ENCODE assay signal across 17 cellular contexts in the genomic region with DNA sequence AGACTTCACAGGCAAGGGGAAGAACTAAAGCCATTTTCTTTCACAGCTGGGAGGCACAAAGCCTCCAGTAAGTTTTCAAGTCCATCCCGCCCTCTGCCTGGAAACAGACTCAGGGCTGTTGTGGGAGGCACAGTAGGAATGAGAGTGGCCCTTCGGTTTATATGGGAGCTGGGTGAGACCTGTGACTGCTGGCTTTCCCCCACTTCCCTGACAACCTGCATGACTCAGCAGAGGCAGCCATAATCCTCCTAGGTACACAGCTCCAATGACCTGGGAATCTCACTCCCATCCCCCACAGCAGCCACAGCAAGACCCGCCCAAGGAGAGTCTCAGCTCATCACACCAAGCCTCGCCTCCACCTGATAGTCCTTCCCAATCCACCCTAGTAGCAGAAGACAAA. TPM values are rescaled to one million over a fixed set of nuclear protein-coding genes. Genes with fewer than 3 reads are reported as not detected.
DNase-seq lines count a peak whose midpoint lies in the region; ATAC-seq, FAIRE-seq and TF ChIP-seq lines count a peak whose summit lies in the region.
"Had no signal": no experiment of that assay in that cellular context is flagged by ENCODE, and none has a peak within 500 bp of the region (broad histone marks: within the 10 kb centered on the region; RNA-seq: fewer than 3 reads in every experiment).

No MANE protein-coding gene starts in this region.

- no peak for TF ChIP-seq CTCF in A549 (IDR thresholded peaks at IDR 0.05)
- no peak for TF ChIP-seq CTCF in foreskin keratinocyte (conservative IDR thresholded peaks at IDR 0.05)
- TF ChIP-seq CTCF in mesothelial cell of epicardium (IDR thresholded peaks at IDR 0.05; ENCODE audit: unreplicated experiment) = no peak
- TF ChIP-seq CTCF in BE2C (IDR thresholded peaks at IDR 0.05; ENCODE audit: low read depth, low read length) = no peak

- peaks cover 2% of the 10 kb centered on the region for H3K36me3 Mint-ChIP-seq in mesothelial cell of epicardium

- FAIRE-seq in A549 (lab: Jason Lieb, UNC) = no peak

- POLR2A ChIA-PET in A549 (lab: Yijun Ruan, JAX) = no interaction called here

- H3K27me3 ChIP-seq in BLaER1 treated with 17β-estradiol and CSF1 and Interleukin-3, amounts not matched to agents 10 nM and 100 nM = no peaks in the 10 kb centered on the region
- H3K27me3 ChIP-seq in foreskin keratinocyte (no peaks in the 10 kb centered on the region), BE2C (no peaks in the 10 kb centered on the region; the same call in 1 of the 2 replicates)
- H3K27me3 ChIP-seq: adrenal gland had no signal

- CTCF ChIA-PET in A549 (lab: Yijun Ruan, JAX) = interaction anchor here (1.3 to 2.0 kb wide), 3 partner anchors 14 to 100 kb away, joined by 3 to 6 read pairs (median 4); no protein-coding TSS in a partner anchor

- no peak for TF ChIP-seq POLR2A in A549 (IDR thresholded peaks at IDR 0.05; ENCODE audit: low read length)

- TF ChIP-seq EP300 in A549 (IDR thresholded peaks at IDR 0.05) = no peak

- no peaks in the 10 kb centered on the region for H3K36me3 ChIP-seq in BLaER1 treated with 17β-estradiol and CSF1 and Interleukin-3, amounts not matched to agents 10 nM and 100 nM
- H3K36me3 ChIP-seq in BE2C = no peaks in the 10 kb centered on the region
- H3K36me3 ChIP-seq: adrenal gland, heart right ventricle, prostate gland, thoracic aorta had no signal

- peaks cover 29% of the 10 kb centered on the region for H3K27me3 Mint-ChIP-seq in mesothelial cell of epicardium (ENCODE audit: low read depth)

- no peak for TF ChIP-seq RAD21 in A549 (conservative IDR thresholded peaks at IDR 0.05 in 1 of 2, IDR thresholded peaks at IDR 0.05 in 1 of 2)

- no peak overlapping the region for H3K9ac ChIP-seq in BLaER1 treated with 17β-estradiol and CSF1 and Interleukin-3, amounts not matched to agents 10 nM and 100 nM

- ATAC-seq in A549 (no peak), foreskin keratinocyte (peak; percentile 44)
- ATAC-seq: heart right ventricle had no signal

- WGBS in A549 (ENCODE audit: missing lambda C conversion rate) = 79% methylated on average over 4 of the region's 4 CpGs

- DNase-seq in A549 (ENCODE audit: low read depth in 1 of 2, low spot score in 1 of 2) (no peak), SW480 (ENCODE audit: low spot score) (peak; percentile 49), foreskin keratinocyte (no peak), mesothelial cell of epicardium (ENCODE audit: low spot score in 2 of 2, unreplicated experiment in 2 of 2) (no peak), BE2C (no peak), NCI-H2227 treated with DMSO at 0.1 percent for 48 hours (lab: John Stamatoyannopoulos, UW) (no peak)
- DNase-seq: activated CD8-positive, alpha-beta memory T cell treated with anti-CD3 and anti-CD28 coated beads for 24 hours; adrenal gland; cerebellar nuclear complex; erythroblast; heart right ventricle; NCI-H1930; Right ventricle myocardium superior; stimulated activated CD4-positive, alpha-beta T cell treated with anti-CD3 and anti-CD28 coated beads, Interleukin-15, amount 100 ng/mL, for 24 hours had no signal

- H3K9me3 ChIP-seq in A549 (no peaks in the 10 kb centered on the region), BE2C (no peaks in the 10 kb centered on the region)
- peaks cover 12 to 46% (median 34%) of the 10 kb centered on the region in 11 experiments; a peak in 21 of 22 replicates for H3K9me3 ChIP-seq in BLaER1 treated with 17β-estradiol and CSF1 and Interleukin-3, amounts not matched to agents 10 nM and 100 nM (replicated peaks in 1 of 11)
- H3K9me3 ChIP-seq: adrenal gland, prostate gland, thoracic aorta had no signal

- H3K4me3 ChIP-seq in A549 (no peak overlapping the region), BE2C (ENCODE audit: low read depth, low read length) (no peak overlapping the region)
- H3K4me3 ChIP-seq in BLaER1 treated with 17β-estradiol and CSF1 and Interleukin-3, amounts not matched to agents 10 nM and 100 nM = no peak overlapping the region
- H3K4me3 ChIP-seq: adrenal gland, heart right ventricle, prostate gland, thoracic aorta had no signal

- H3K9me3 Mint-ChIP-seq in mesothelial cell of epicardium = peaks cover 53% of the 10 kb centered on the region

- H4K20me1 ChIP-seq in BLaER1 treated with 17β-estradiol and CSF1 and Interleukin-3, amounts not matched to agents 10 nM and 100 nM = no peaks in the 10 kb centered on the region

- 0 out of 6 replicates have a peak overlapping the region, but pooled peaks of 1 of the 2 experiments have one; percentile 35 for H3K27ac ChIP-seq in A549
- H3K27ac ChIP-seq in BLaER1 treated with 17β-estradiol and CSF1 and Interleukin-3, amounts not matched to agents 10 nM and 100 nM = no peak overlapping the region
- no peak overlapping the region for H3K27ac ChIP-seq in foreskin keratinocyte
- H3K27ac ChIP-seq: adrenal gland, heart right ventricle, prostate gland, thoracic aorta had no signal

- H3K4me2 ChIP-seq in A549 = peak overlapping the region; percentile 21; the same call in 1 of the 3 replicates
- H3K4me2 ChIP-seq in BLaER1 treated with 17β-estradiol and CSF1 and Interleukin-3, amounts not matched to agents 10 nM and 100 nM = peak overlapping the region in 8 of 11 experiments; percentile 38 to 65 (median 52); a peak in 14 of 22 replicates

- H3K4me1 ChIP-seq in A549 = peaks cover 4% of the 10 kb centered on the region; the same call in 1 of the 3 replicates
- H3K4me1 ChIP-seq in BLaER1 treated with 17β-estradiol and CSF1 and Interleukin-3, amounts not matched to agents 10 nM and 100 nM = peaks cover 0 to 11% (median 9%) of the 10 kb centered on the region in 10 experiments; a peak in 13 of 20 replicates
- peaks cover 5% of the 10 kb centered on the region for H3K4me1 ChIP-seq in foreskin keratinocyte
- no peaks in the 10 kb centered on the region for H3K4me1 ChIP-seq in BE2C
- H3K4me1 ChIP-seq: adrenal gland, heart right ventricle, prostate gland had no signal

- H3K4me1 Mint-ChIP-seq in mesothelial cell of epicardium = no peaks in the 10 kb centered on the region

- no peak overlapping the region for H3K27ac Mint-ChIP-seq in mesothelial cell of epicardium

- no peak overlapping the region for H3K4me3 Mint-ChIP-seq in mesothelial cell of epicardium

TF ChIP-seq in A549, 52 proteins besides CTCF, POLR2A, EP300 and RAD21:
- TF ChIP-seq BHLHE40 (IDR thresholded peaks at IDR 0.05; ENCODE audit: low read depth, low read length) (no peak), JUNB (IDR thresholded peaks at IDR 0.05) (no peak), ZC3H11A (IDR thresholded peaks at IDR 0.05) (no peak), ATOH8 (CRISPR knock-in tag; IDR thresholded peaks at IDR 0.05; ENCODE audit: low read depth) (no peak), FOXS1 (CRISPR knock-in tag; IDR thresholded peaks at IDR 0.05) (no peak), RFX5 (IDR thresholded peaks at IDR 0.05) (no peak), POLR2AphosphoS2 (conservative IDR thresholded peaks at IDR 0.05; ENCODE audit: low read length) (no peak), PHF8 (IDR thresholded peaks at IDR 0.05; ENCODE audit: borderline replicate concordance, low read depth) (no peak), HDAC2 (IDR thresholded peaks at IDR 0.05) (no peak), ZFP36 (IDR thresholded peaks at IDR 0.05; ENCODE audit: borderline replicate concordance, partially characterized antibody) (no peak), FOSB (CRISPR knock-in tag; IDR thresholded peaks at IDR 0.05) (no peak), RARB (CRISPR knock-in tag; IDR thresholded peaks at IDR 0.05) (no peak), MAFK (IDR thresholded peaks at IDR 0.05; ENCODE audit: partially characterized antibody) (no peak), EHF (CRISPR knock-in tag; IDR thresholded peaks at IDR 0.05) (no peak), SMC3 (IDR thresholded peaks at IDR 0.05) (no peak), CHD2 (IDR thresholded peaks at IDR 0.05; ENCODE audit: low read length, partially characterized antibody) (no peak), NFE2L2 (conservative IDR thresholded peaks at IDR 0.05; ENCODE audit: low read length) (no peak)
- TF ChIP-seq, protein P1, sequence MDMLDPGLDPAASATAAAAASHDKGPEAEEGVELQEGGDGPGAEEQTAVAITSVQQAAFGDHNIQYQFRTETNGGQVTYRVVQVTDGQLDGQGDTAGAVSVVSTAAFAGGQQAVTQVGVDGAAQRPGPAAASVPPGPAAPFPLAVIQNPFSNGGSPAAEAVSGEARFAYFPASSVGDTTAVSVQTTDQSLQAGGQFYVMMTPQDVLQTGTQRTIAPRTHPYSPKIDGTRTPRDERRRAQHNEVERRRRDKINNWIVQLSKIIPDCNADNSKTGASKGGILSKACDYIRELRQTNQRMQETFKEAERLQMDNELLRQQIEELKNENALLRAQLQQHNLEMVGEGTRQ (IDR thresholded peaks at IDR 0.05) = no peak
- TF ChIP-seq, protein P2, sequence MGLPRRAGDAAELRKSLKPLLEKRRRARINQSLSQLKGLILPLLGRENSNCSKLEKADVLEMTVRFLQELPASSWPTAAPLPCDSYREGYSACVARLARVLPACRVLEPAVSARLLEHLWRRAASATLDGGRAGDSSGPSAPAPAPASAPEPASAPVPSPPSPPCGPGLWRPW (IDR thresholded peaks at IDR 0.05) = no peak
- TF ChIP-seq, protein P3, sequence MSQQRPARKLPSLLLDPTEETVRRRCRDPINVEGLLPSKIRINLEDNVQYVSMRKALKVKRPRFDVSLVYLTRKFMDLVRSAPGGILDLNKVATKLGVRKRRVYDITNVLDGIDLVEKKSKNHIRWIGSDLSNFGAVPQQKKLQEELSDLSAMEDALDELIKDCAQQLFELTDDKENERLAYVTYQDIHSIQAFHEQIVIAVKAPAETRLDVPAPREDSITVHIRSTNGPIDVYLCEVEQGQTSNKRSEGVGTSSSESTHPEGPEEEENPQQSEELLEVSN (IDR thresholded peaks at IDR 0.05; ENCODE audit: borderline replicate concordance, low read depth) = no peak

RNA-seq across cellular contexts. Expression of gene TMEM45B, which starts 12.1 kb away (rescaled TPM):
- polyA plus RNA-seq in A549 (2011; rRNA removed) = 0.13 and 0.44 TPM in 2 replicates
- polyA plus RNA-seq in A549 (2012; cell fraction: cytosol; rRNA removed) = 0.04 TPM in 2 replicates
- polyA plus RNA-seq in A549 (2012; cell fraction: nucleus; rRNA removed) = 0.02 TPM in 1 of 2 replicates, not detected in the other
- not detected in 3 replicates for polyA plus RNA-seq in A549 (2017; fragmentation: RNase III; extraction: RNeasy Plus Mini Kit Qiagen cat#74134 plus additional on column Dnase treatment)
- polyA minus RNA-seq in A549 (2011; rRNA and poly(A)+ RNA removed) = not detected in 2 replicates
- total RNA-seq in foreskin keratinocyte = 0.28 and 0.44 TPM in 2 replicates
- 0.46 and 0.59 TPM in 2 replicates for polyA plus RNA-seq in foreskin keratinocyte
- 0.69 to 0.81 TPM (median 0.80 TPM) in 3 replicates for total RNA-seq in mesothelial cell of epicardium
- polyA plus RNA-seq in BE2C (2012; ENCODE audit: insufficient read depth, insufficient read length, low read depth) = 0.85 TPM
- total RNA-seq: Right ventricle myocardium superior, thoracic aorta had no signal
- polyA plus RNA-seq: heart right ventricle had no signal
